In genomic region chr9:33289501-33289900, GRCh38 we compare ENCODE assay signal across 8 cellular contexts. TPM values are rescaled to one million over a fixed set of nuclear protein-coding genes. Genes with fewer than 3 reads are reported as not detected.
DNase-seq lines count a peak whose midpoint lies in the region; ATAC-seq and TF ChIP-seq lines count a peak whose summit lies in the region.

No MANE protein-coding gene starts in this region.

- no peaks in the 10 kb centered on the region for H3K9me3 ChIP-seq in ectodermal cell (ENCODE audit: control insufficient read depth, low read length)

- peaks cover 5% of the 10 kb centered on the region for H3K4me1 ChIP-seq in ectodermal cell (ENCODE audit: control insufficient read depth, insufficient read depth, low read length)

- peak; percentile 52 for DNase-seq in H7
- DNase-seq in natural killer cell treated with Interleukin-12 subunit alpha and Interleukin-12 subunit beta and Interleukin-15 and Interleukin-18, amount 100 ng/mL, for 72 hours (ENCODE audit: low spot score), result peak; percentile 61
- DNase-seq in NCI-H1048 (lab: John Stamatoyannopoulos, UW), result no peak
- no peak for DNase-seq in NOMO-1 (lab: John Stamatoyannopoulos, UW; ENCODE audit: unreplicated experiment in 2 of 2)

- H3K27me3 Mint-ChIP-seq in natural killer cell treated with Interleukin-12 subunit alpha and Interleukin-12 subunit beta and Interleukin-15 and Interleukin-18, amount 100 ng/mL, for 72 hours, result no peaks in the 10 kb centered on the region

- WGBS in ectodermal cell, 2 experiments, result 50 to 53% methylated on average over 7 to 8 of the region's 12 CpGs

- H3K27me3 ChIP-seq in H7 (ENCODE audit: control insufficient read depth, insufficient read depth, low read length) (no peaks in the 10 kb centered on the region), ectodermal cell (ENCODE audit: control insufficient read depth, insufficient read depth, low read length, poor library complexity, severe bottlenecking) (no peaks in the 10 kb centered on the region)

- H3K36me3 ChIP-seq in H7 (replicated peaks; ENCODE audit: control insufficient read depth, insufficient read depth, low read length), result 0 out of 2 replicates have a peak, but pooled peaks cover 1% of the 10 kb centered on the region
- H3K36me3 ChIP-seq in ectodermal cell (ENCODE audit: control insufficient read depth, insufficient read depth, low read length), result no peaks in the 10 kb centered on the region

- peak overlapping the region; percentile 99 to 100 for H3K27ac Mint-ChIP-seq in natural killer cell treated with Interleukin-12 subunit alpha and Interleukin-12 subunit beta and Interleukin-15 and Interleukin-18, amount 100 ng/mL, for 72 hours

- H3K4me1 Mint-ChIP-seq in natural killer cell treated with Interleukin-12 subunit alpha and Interleukin-12 subunit beta and Interleukin-15 and Interleukin-18, amount 100 ng/mL, for 72 hours (ENCODE audit: low read depth in 2 of 2), result peaks cover 34 to 40% of the 10 kb centered on the region in 2 donors

- no peaks in the 10 kb centered on the region for H3K9me3 Mint-ChIP-seq in natural killer cell treated with Interleukin-12 subunit alpha and Interleukin-12 subunit beta and Interleukin-15 and Interleukin-18, amount 100 ng/mL, for 72 hours

- no peak for ATAC-seq in natural killer cell treated with Interleukin-12 subunit alpha and Interleukin-12 subunit beta and Interleukin-15 and Interleukin-18, amount 100 ng/mL, for 72 hours
- no peak for ATAC-seq in HG03108 (IDR thresholded peaks at IDR 0.05; ENCODE audit: unreplicated experiment)
- no peak for ATAC-seq in HG02970 (IDR thresholded peaks at IDR 0.05; ENCODE audit: low FRiP score, unreplicated experiment)

- H3K36me3 Mint-ChIP-seq in natural killer cell treated with Interleukin-12 subunit alpha and Interleukin-12 subunit beta and Interleukin-15 and Interleukin-18, amount 100 ng/mL, for 72 hours, result peaks cover 16% of the 10 kb centered on the region

- H3K4me3 Mint-ChIP-seq in natural killer cell treated with Interleukin-12 subunit alpha and Interleukin-12 subunit beta and Interleukin-15 and Interleukin-18, amount 100 ng/mL, for 72 hours, result peak overlapping the region; percentile 98

- H3K27ac ChIP-seq in VCaP (peak overlapping the region; percentile 99), ectodermal cell (ENCODE audit: insufficient read depth, low read depth, low read length, poor library complexity, severe bottlenecking) (peak overlapping the region; percentile 93)

- H3K4me3 ChIP-seq in H7 (ENCODE audit: insufficient read depth, low read depth, low read length) (peak overlapping the region; percentile 96; the same call in 1 of the 2 replicates), ectodermal cell (ENCODE audit: insufficient read depth, low read depth, low read length) (peak overlapping the region; percentile 99)

- TF ChIP-seq CTCF in VCaP (conservative IDR thresholded peaks at IDR 0.05), result no peak

RNA-seq across cellular contexts. Expression of gene NFX1, which starts 0.8 kb away (rescaled TPM):
- 14.0 and 21.9 TPM in 2 replicates for total RNA-seq in H7 (2014; rRNA removed; shearing (Covaris generic))
- polyA plus RNA-seq in ectodermal cell (2013, experiment 1 of 4), result 26.0 TPM
- 23.8 TPM for polyA plus RNA-seq in ectodermal cell (2013, experiment 2 of 4)
- polyA plus RNA-seq in ectodermal cell (2013, experiment 3 of 4), result 19.0 TPM
- polyA plus RNA-seq in ectodermal cell (2013, experiment 4 of 4), result 19.1 TPM
- total RNA-seq in natural killer cell treated with Interleukin-12 subunit alpha and Interleukin-12 subunit beta and Interleukin-15 and Interleukin-18, amount 100 ng/mL, for 72 hours, result 10 to 100 TPM; 41.6 to 57.9 TPM

RNA-seq across cellular contexts. Expression of gene CHMP5, which starts 24.7 kb away (rescaled TPM):
- 44.6 and 60.0 TPM in 2 replicates for total RNA-seq in H7 (2014; rRNA removed; shearing (Covaris generic))
- polyA plus RNA-seq in ectodermal cell (2013, experiment 1 of 4), result 59.1 TPM
- 58.4 TPM for polyA plus RNA-seq in ectodermal cell (2013, experiment 2 of 4)
- polyA plus RNA-seq in ectodermal cell (2013, experiment 3 of 4), result 68.5 TPM
- 67.4 TPM for polyA plus RNA-seq in ectodermal cell (2013, experiment 4 of 4)
- total RNA-seq in natural killer cell treated with Interleukin-12 subunit alpha and Interleukin-12 subunit beta and Interleukin-15 and Interleukin-18, amount 100 ng/mL, for 72 hours, result 10 to 100 TPM; 40.8 to 63.2 TPM

RNA-seq across cellular contexts. Expression of gene BAG1, which starts 25.0 kb away (rescaled TPM):
- 27.8 and 28.7 TPM in 2 replicates for total RNA-seq in H7 (2014; rRNA removed; shearing (Covaris generic))
- polyA plus RNA-seq in ectodermal cell (2013, experiment 1 of 4), result 72.2 TPM
- polyA plus RNA-seq in ectodermal cell (2013, experiment 2 of 4), result 62.3 TPM
- 47.0 TPM for polyA plus RNA-seq in ectodermal cell (2013, experiment 3 of 4)
- 48.4 TPM for polyA plus RNA-seq in ectodermal cell (2013, experiment 4 of 4)
- 100 to 1,000 TPM in 1 of 2 donors, 10 to 100 TPM in 1; 46.1 to 115 TPM for total RNA-seq in natural killer cell treated with Interleukin-12 subunit alpha and Interleukin-12 subunit beta and Interleukin-15 and Interleukin-18, amount 100 ng/mL, for 72 hours

RNA-seq across cellular contexts. Expression of gene SPINK4, which starts 49.5 kb away (rescaled TPM):
- total RNA-seq in H7 (2014; rRNA removed; shearing (Covaris generic)), result not detected in 2 replicates
- polyA plus RNA-seq in ectodermal cell (2013, experiment 1 of 4), result not detected
- not detected for polyA plus RNA-seq in ectodermal cell (2013, experiment 2 of 4)
- polyA plus RNA-seq in ectodermal cell (2013, experiment 3 of 4), result not detected
- polyA plus RNA-seq in ectodermal cell (2013, experiment 4 of 4), result not detected
- not detected for total RNA-seq in natural killer cell treated with Interleukin-12 subunit alpha and Interleukin-12 subunit beta and Interleukin-15 and Interleukin-18, amount 100 ng/mL, for 72 hours

Comparison
In these comparisons a context has a peak if more than half of its experiments do, and no peak if none do; other contexts are left out.
1. DNase-seq: peak in H7 (single experiment) and natural killer cell treated with Interleukin-12 subunit alpha and Interleukin-12 subunit beta and Interleukin-15 and Interleukin-18, amount 100 ng/mL, for 72 hours (single experiment); none in NCI-H1048 (single experiment) and NOMO-1 (0 of 2).